ENCODE assay signal across 9 cellular contexts in genomic region chr5:139904566-139905400, GRCh38.
DNase-seq lines count a peak whose midpoint lies in the region; ATAC-seq and TF ChIP-seq lines count a peak whose summit lies in the region.
"Had no signal": no experiment of that assay in that cellular context is flagged by ENCODE, and none has a peak within 500 bp of the region (broad histone marks: within the 10 kb centered on the region; RNA-seq: fewer than 3 reads in every experiment).

No MANE protein-coding gene starts in this region.

- in situ Hi-C loops in G401 (cut with HindIII; ENCODE audit: low sequenced_read_pairs), result no loop called here

- no peak for TF ChIP-seq POLR2A in Peyer's patch (IDR thresholded peaks at IDR 0.05)

- DNase-seq in G401 (ENCODE audit: low spot score) (peak; percentile 27), Peyer's patch (peak in 1 of 3 donors; percentile 42), hepatocyte (ENCODE audit: low spot score) (peak; percentile 31), retinal pigment epithelial cell (ENCODE audit: low read depth) (no peak), HuH-7.5 (ENCODE audit: low spot score) (no peak), cerebellum (ENCODE audit: low spot score) (no peak)
- DNase-seq in activated naive CD4-positive, alpha-beta T cell (lab: John Stamatoyannopoulos, UW), result no peak
- DNase-seq: NK-92 treated with Interleukin-12 subunit alpha and Interleukin-12 subunit beta, amount 100 ng/mL, for 24 hours had no signal

- WGBS in hepatocyte (ENCODE audit: low lambda C conversion rate, missing lambda C conversion rate), result 12% methylated on average over 19 of the region's 34 CpGs

- H2AFZ ChIP-seq in hepatocyte, result peak overlapping the region; percentile 63

- H3K79me2 ChIP-seq in hepatocyte, result no peaks in the 10 kb centered on the region

- H3K9me3 ChIP-seq in Peyer's patch (no peaks in the 10 kb centered on the region), hepatocyte (ENCODE audit: low read depth) (no peaks in the 10 kb centered on the region)

- peak overlapping the region; percentile 8 to 52 (median 40) for H3K4me3 ChIP-seq in Peyer's patch
- peak overlapping the region; percentile 61 for H3K4me3 ChIP-seq in hepatocyte
- H3K4me3 ChIP-seq in retinal pigment epithelial cell (ENCODE audit: low read length), result peak overlapping the region; percentile 41

- no peaks in the 10 kb centered on the region for H3K9me2 ChIP-seq in hepatocyte (replicated peaks; ENCODE audit: insufficient read depth)

- H3K4me1 ChIP-seq in Peyer's patch, result peaks cover 0 to 22% (median 8%) of the 10 kb centered on the region in 4 donors
- H3K4me1 ChIP-seq in hepatocyte (ENCODE audit: insufficient read depth), result peaks cover 23% of the 10 kb centered on the region

- H3K27me3 ChIP-seq in Peyer's patch (peaks cover 0 to 11% of the 10 kb centered on the region in 2 donors), hepatocyte (peaks cover 75% of the 10 kb centered on the region)

- peak overlapping the region; percentile 100 for H3K4me2 ChIP-seq in hepatocyte

- no peak for TF ChIP-seq CTCF in Peyer's patch (IDR thresholded peaks at IDR 0.05)
- no peak for TF ChIP-seq CTCF in hepatocyte (IDR thresholded peaks at IDR 0.05; ENCODE audit: poor library complexity)
- no peak for TF ChIP-seq CTCF in retinal pigment epithelial cell (conservative IDR thresholded peaks at IDR 0.05; ENCODE audit: low read depth, low read length)

- H4K20me1 ChIP-seq in hepatocyte (ENCODE audit: insufficient read depth, poor library complexity, severe bottlenecking), result no peaks in the 10 kb centered on the region

- H3K27ac ChIP-seq in Peyer's patch, result no peak overlapping the region
- H3K27ac ChIP-seq in hepatocyte, result no peak overlapping the region

- H3K36me3 ChIP-seq in Peyer's patch (no peaks in the 10 kb centered on the region), hepatocyte (replicated peaks; ENCODE audit: insufficient read depth, low read depth) (no peaks in the 10 kb centered on the region)

- ATAC-seq in GM19035 (IDR thresholded peaks at IDR 0.05; ENCODE audit: unreplicated experiment), result no peak

Comparison
In these comparisons a context has a peak if more than half of its experiments do, and no peak if none do; other contexts are left out.
1. DNase-seq: peak in G401 (single experiment) and hepatocyte (single experiment); none in retinal pigment epithelial cell (single experiment), HuH-7.5 (single experiment), cerebellum (single experiment) and activated naive CD4-positive, alpha-beta T cell (0 of 4).
2. Peak in every context shown above with its lines, with median percentiles within 50 percentile points of each other: H3K4me3 ChIP-seq.